In the genomic region with DNA sequence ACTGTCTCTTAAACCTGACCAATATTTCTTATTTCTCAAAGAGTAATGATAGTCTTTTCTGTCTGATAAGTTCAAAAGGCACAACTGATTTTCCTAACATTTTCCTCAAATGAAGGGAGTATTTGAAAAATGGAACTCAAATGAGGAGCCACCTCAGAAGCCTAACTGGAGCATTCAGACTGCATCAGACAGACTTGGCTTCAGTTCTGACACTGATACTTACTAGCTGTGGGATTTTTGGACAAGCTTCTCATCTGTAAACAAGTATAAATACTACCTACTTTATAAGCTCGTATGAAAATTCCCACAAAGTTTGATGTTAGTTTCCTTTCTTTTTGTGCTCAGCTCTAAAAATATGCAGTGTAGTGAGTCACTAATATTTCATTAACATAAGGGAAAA, we compare ENCODE assay signal across 35 cellular contexts.
"Had no signal": no experiment of that assay in that cellular context is flagged by ENCODE, and none has a peak within 500 bp of the region (broad histone marks: within the 10 kb centered on the region; RNA-seq: fewer than 3 reads in every experiment).

No MANE protein-coding gene starts in this region.

- H3K27me3 ChIP-seq: ascending aorta, cardiac muscle cell had no signal

- H3K4me1 Mint-ChIP-seq: activated B cell treated with CpG ODN at 0.5 μM for 24 hours; activated CD4-positive, alpha-beta T cell treated with anti-CD3 and anti-CD28 coated beads, Interleukin-2, amount 10 ng/mL, durations not matched to agents 24 days and 14 days; activated naive CD4-positive, alpha-beta T cell treated with anti-CD3 and anti-CD28 coated beads, Interleukin-2, amount 10 ng/mL, durations not matched to agents 7 days and 5 days; activated naive CD4-positive, alpha-beta T cell treated with anti-CD3 and anti-CD28 coated beads, Interleukin-2, amount 50 U/mL, for 24 hours; activated naive CD8-positive, alpha-beta T cell treated with anti-CD3 and anti-CD28 coated beads, Interleukin-2, amount 50 U/mL, for 24 hours; brain; central memory CD8-positive, alpha-beta T cell had no signal

- H3K27ac ChIP-seq: ascending aorta, cardiac muscle cell, VCaP had no signal

- H3K27ac Mint-ChIP-seq: activated B cell treated with CpG ODN at 0.5 μM for 24 hours; activated CD4-positive, alpha-beta memory T cell treated with anti-CD3 and anti-CD28 coated beads for 36 hours; activated CD4-positive, alpha-beta T cell treated with anti-CD3 and anti-CD28 coated beads, Interleukin-2, amount 10 ng/mL, durations not matched to agents 24 days and 14 days; activated CD8-positive, alpha-beta T cell treated with anti-CD3 and anti-CD28 coated beads for 36 hours; activated naive CD4-positive, alpha-beta T cell treated with anti-CD3 and anti-CD28 coated beads, Interleukin-2, amount 10 ng/mL, durations not matched to agents 7 days and 5 days; activated naive CD4-positive, alpha-beta T cell treated with anti-CD3 and anti-CD28 coated beads, Interleukin-2, amount 50 U/mL, for 24 hours; activated naive CD8-positive, alpha-beta T cell; activated naive CD8-positive, alpha-beta T cell treated with anti-CD3 and anti-CD28 coated beads, Interleukin-2, amount 10 ng/mL, durations not matched to agents 7 days and 5 days; activated naive CD8-positive, alpha-beta T cell treated with anti-CD3 and anti-CD28 coated beads, Interleukin-2, amount 50 U/mL, for 24 hours; activated T-helper 2 cell treated with anti-CD3 and anti-CD28 coated beads, Interferon-gamma antibody, Interleukin-2, Interleukin-4, amounts not matched to agents 10 μg/mL and 5 μg/mL and 100 μg/mL, durations not matched to agents 14 hours and 24 hours and 36 hours; brain; T-helper 1 cell treated with Interleukin-12 subunit alpha and Interleukin-12 subunit beta and Interleukin-4 antibody, amounts not matched to agents 30 μg/mL and 1 μg/mL, for 36 hours; T-helper 2 cell treated with Interferon-gamma antibody and Interleukin-4, amounts not matched to agents 5 μg/mL and 100 μg/mL, for 36 hours had no signal

- H3K4me1 ChIP-seq: ascending aorta had no signal

- H3K9me3 Mint-ChIP-seq: activated B cell treated with CpG ODN at 0.5 μM for 24 hours; activated CD4-positive, alpha-beta memory T cell treated with anti-CD3 and anti-CD28 coated beads for 36 hours; activated CD4-positive, alpha-beta T cell treated with anti-CD3 and anti-CD28 coated beads, Interleukin-2, amount 10 ng/mL, durations not matched to agents 24 days and 14 days; activated CD8-positive, alpha-beta T cell treated with anti-CD3 and anti-CD28 coated beads for 36 hours; activated naive CD4-positive, alpha-beta T cell treated with anti-CD3 and anti-CD28 coated beads, Interleukin-2, amount 10 ng/mL, durations not matched to agents 7 days and 5 days; activated naive CD4-positive, alpha-beta T cell treated with anti-CD3 and anti-CD28 coated beads, Interleukin-2, amount 50 U/mL, for 24 hours; activated naive CD8-positive, alpha-beta T cell treated with anti-CD3 and anti-CD28 coated beads, Interleukin-2, amount 10 ng/mL, durations not matched to agents 7 days and 5 days; activated naive CD8-positive, alpha-beta T cell treated with anti-CD3 and anti-CD28 coated beads, Interleukin-2, amount 50 U/mL, for 24 hours; activated T-helper 2 cell treated with anti-CD3 and anti-CD28 coated beads, Interferon-gamma antibody, Interleukin-2, Interleukin-4, amounts not matched to agents 10 μg/mL and 5 μg/mL and 100 μg/mL, durations not matched to agents 14 hours and 24 hours and 36 hours; brain; central memory CD8-positive, alpha-beta T cell; T-helper 1 cell treated with Interleukin-12 subunit alpha and Interleukin-12 subunit beta and Interleukin-4 antibody, amounts not matched to agents 30 μg/mL and 1 μg/mL, for 36 hours; T-helper 2 cell treated with Interferon-gamma antibody and Interleukin-4, amounts not matched to agents 5 μg/mL and 100 μg/mL, for 36 hours had no signal

- H3K36me3 ChIP-seq: ascending aorta, cardiac muscle cell had no signal

- H3K9me3 ChIP-seq: ascending aorta had no signal

- ATAC-seq: activated CD8-positive, alpha-beta T cell treated with anti-CD3 and anti-CD28 coated beads for 36 hours; activated naive CD8-positive, alpha-beta T cell treated with anti-CD3 and anti-CD28 coated beads, Interleukin-2, amount 50 U/mL, for 24 hours had no signal

- DNase-seq: activated B cell treated with CpG ODN at 0.5 μM for 24 hours; activated CD4-positive, alpha-beta memory T cell treated with anti-CD3 and anti-CD28 coated beads for 36 hours; activated CD4-positive, alpha-beta T cell treated with anti-CD3 and anti-CD28 coated beads for 4 hours; activated CD4-positive, alpha-beta T cell treated with anti-CD3 and anti-CD28 coated beads, Interleukin-2, amount 10 ng/mL, durations not matched to agents 24 days and 14 days; activated CD4-positive, alpha-beta T cell treated with anti-CD3 and anti-CD28 coated beads, Interleukin-2, amount 50 U/mL, for 1 hour; activated CD4-positive, alpha-beta T cell treated with anti-CD3 and anti-CD28 coated beads, Interleukin-2, amount 50 U/mL, for 4 hours; activated CD4-positive, CD25-positive, alpha-beta regulatory T cell treated with anti-CD3 and anti-CD28 coated beads, Interleukin-2, amount 50 U/mL, for 72 hours; activated CD8-positive, alpha-beta memory T cell treated with anti-CD3 and anti-CD28 coated beads, Interleukin-2, amount 50 U/mL, for 4 hours; activated CD8-positive, alpha-beta T cell treated with anti-CD3 and anti-CD28 coated beads for 36 hours; activated effector memory CD4-positive, alpha-beta T cell treated with Interleukin-2 at 50 U/mL for 16 hours; activated gamma-delta T cell; activated naive CD4-positive, alpha-beta T cell treated with anti-CD3 and anti-CD28 coated beads, Interleukin-2, amount 10 ng/mL, durations not matched to agents 7 days and 5 days; activated naive CD4-positive, alpha-beta T cell treated with Interleukin-2 at 50 U/mL for 16 hours; activated naive CD8-positive, alpha-beta T cell treated with anti-CD3 and anti-CD28 coated beads, Interleukin-2, amount 10 ng/mL, durations not matched to agents 7 days and 5 days; activated naive CD8-positive, alpha-beta T cell treated with anti-CD3 and anti-CD28 coated beads, Interleukin-2, amount 50 U/mL, for 24 hours; activated T-cell treated with anti-CD3 and anti-CD28 coated beads for 4 hours; activated T-cell treated with anti-CD3 and anti-CD28 coated beads, Interleukin-2, amount 50 U/mL, for 1 hour; activated T-cell treated with anti-CD3 and anti-CD28 coated beads, Interleukin-2, amount 50 U/mL, for 48 hours; amygdala; anterior cingulate cortex; caudate nucleus; cerebellar nuclear complex; T-helper 1 cell; T-helper 2 cell; T-helper 9 cell had no signal

- H3K4me3 Mint-ChIP-seq: activated B cell treated with CpG ODN at 0.5 μM for 24 hours; activated CD4-positive, alpha-beta memory T cell treated with anti-CD3 and anti-CD28 coated beads for 36 hours; activated CD4-positive, alpha-beta T cell treated with anti-CD3 and anti-CD28 coated beads, Interleukin-2, amount 10 ng/mL, durations not matched to agents 24 days and 14 days; activated CD8-positive, alpha-beta T cell treated with anti-CD3 and anti-CD28 coated beads for 36 hours; activated naive CD4-positive, alpha-beta T cell treated with anti-CD3 and anti-CD28 coated beads, Interleukin-2, amount 10 ng/mL, durations not matched to agents 7 days and 5 days; activated naive CD4-positive, alpha-beta T cell treated with anti-CD3 and anti-CD28 coated beads, Interleukin-2, amount 50 U/mL, for 24 hours; activated naive CD8-positive, alpha-beta T cell; activated naive CD8-positive, alpha-beta T cell treated with anti-CD3 and anti-CD28 coated beads, Interleukin-2, amount 10 ng/mL, durations not matched to agents 7 days and 5 days; activated naive CD8-positive, alpha-beta T cell treated with anti-CD3 and anti-CD28 coated beads, Interleukin-2, amount 50 U/mL, for 24 hours; brain; central memory CD8-positive, alpha-beta T cell; T-helper 1 cell treated with Interleukin-12 subunit alpha and Interleukin-12 subunit beta and Interleukin-4 antibody, amounts not matched to agents 30 μg/mL and 1 μg/mL, for 36 hours; T-helper 2 cell treated with Interferon-gamma antibody and Interleukin-4, amounts not matched to agents 5 μg/mL and 100 μg/mL, for 36 hours had no signal

- H3K36me3 Mint-ChIP-seq: activated CD4-positive, alpha-beta memory T cell treated with anti-CD3 and anti-CD28 coated beads for 36 hours; activated naive CD4-positive, alpha-beta T cell treated with anti-CD3 and anti-CD28 coated beads, Interleukin-2, amount 10 ng/mL, durations not matched to agents 7 days and 5 days; activated naive CD4-positive, alpha-beta T cell treated with anti-CD3 and anti-CD28 coated beads, Interleukin-2, amount 50 U/mL, for 24 hours; activated naive CD8-positive, alpha-beta T cell; activated naive CD8-positive, alpha-beta T cell treated with anti-CD3 and anti-CD28 coated beads, Interleukin-2, amount 10 ng/mL, durations not matched to agents 7 days and 5 days; brain had no signal

- H3K4me3 ChIP-seq: ascending aorta, cardiac muscle cell had no signal

- H3K27me3 Mint-ChIP-seq: activated naive CD4-positive, alpha-beta T cell treated with anti-CD3 and anti-CD28 coated beads, Interleukin-2, amount 10 ng/mL, durations not matched to agents 7 days and 5 days; activated naive CD8-positive, alpha-beta T cell treated with anti-CD3 and anti-CD28 coated beads, Interleukin-2, amount 50 U/mL, for 24 hours; brain had no signal
